Comparison of ENCODE assay signal across 8 cellular contexts in genomic region chr1:2555634-2556276, GRCh38. TPM values are rescaled to one million over a fixed set of nuclear protein-coding genes. Genes with fewer than 3 reads are reported as not detected.
DNase-seq lines count a peak whose midpoint lies in the region; ATAC-seq and TF ChIP-seq lines count a peak whose summit lies in the region.

No MANE protein-coding gene starts in this region.

- H3K27me3 ChIP-seq in A673 (replicated peaks; ENCODE audit: insufficient read depth, low read depth, low read length, poor library complexity) (no peaks in the 10 kb centered on the region), HL-60 (ENCODE audit: insufficient read depth, poor library complexity, severe bottlenecking) (no peaks in the 10 kb centered on the region)

- intact Hi-C loops in A673 (cut with micrococcal nuclease; ENCODE audit: unreplicated experiment), result loop anchor here (10.0 kb wide), 1 partner anchor 869 kb away; no protein-coding TSS in a partner anchor

- POLR2A ChIA-PET in A673 (lab: Charles Lee; ENCODE audit: low non-redundant PET) (no interaction called here), WTC11 (lab: Charles Lee) (no interaction called here)

- peak overlapping the region; percentile 72 for H3K27ac ChIP-seq in A673 (ENCODE audit: low read depth, low read length, poor library complexity, severe bottlenecking)
- H3K27ac ChIP-seq in HL-60 (replicated peaks), result peak overlapping the region; percentile 99

- H3K36me3 ChIP-seq in A673 (ENCODE audit: insufficient read depth, low read length, poor library complexity, severe bottlenecking), result no peaks in the 10 kb centered on the region

- no peaks in the 10 kb centered on the region for H3K27me3 Mint-ChIP-seq in WTC11 (ENCODE audit: low read depth)
- no peaks in the 10 kb centered on the region for H3K27me3 Mint-ChIP-seq in chondrocyte (ENCODE audit: low read depth)

- TF ChIP-seq CTCF in A673 (conservative IDR thresholded peaks at IDR 0.05; ENCODE audit: low read depth, low read length), result no peak
- TF ChIP-seq CTCF in HL-60 (IDR thresholded peaks at IDR 0.05; ENCODE audit: insufficient read depth, low read length), result no peak
- no peak for TF ChIP-seq CTCF in WTC11 (IDR thresholded peaks at IDR 0.05)
- TF ChIP-seq CTCF in chondrocyte (IDR thresholded peaks at IDR 0.05), result no peak

- H3K9me3 Mint-ChIP-seq in WTC11 (no peaks in the 10 kb centered on the region), chondrocyte (ENCODE audit: low read depth) (no peaks in the 10 kb centered on the region)

- no peaks in the 10 kb centered on the region for H3K9me3 ChIP-seq in A673 (ENCODE audit: low read depth, low read length, poor library complexity, severe bottlenecking)

- DNase-seq in A673 (ENCODE audit: low spot score) (no peak), HL-60 (ENCODE audit: low read depth in 1 of 2, low spot score in 1 of 2) (peak; percentile 82 to 92), WTC11 (ENCODE audit: low spot score) (no peak), chondrocyte (ENCODE audit: low spot score) (no peak), mesenteric fat pad (ENCODE audit: low spot score) (peak; percentile 96), NCI-H510A (lab: John Stamatoyannopoulos, UW) (no peak)
- DNase-seq in stimulated activated naive CD4-positive, alpha-beta T cell treated with Interleukin-2 at 50 U/mL for 16 hours (lab: John Stamatoyannopoulos, UW), result peak; percentile 72

- H3K4me1 Mint-ChIP-seq in WTC11, result peaks cover 4% of the 10 kb centered on the region; the same call in 1 of the 2 replicates
- H3K4me1 Mint-ChIP-seq in chondrocyte (ENCODE audit: low read depth), result peaks cover 12% of the 10 kb centered on the region

- H3K4me1 ChIP-seq in A673 (ENCODE audit: insufficient read depth, low read length, poor library complexity, severe bottlenecking), result peaks cover 17% of the 10 kb centered on the region

- H3K4me3 ChIP-seq in A673 (ENCODE audit: low read depth, low read length, poor library complexity, severe bottlenecking), result peak overlapping the region; percentile 45
- peak overlapping the region; percentile 55 for H3K4me3 ChIP-seq in HL-60 (replicated peaks; ENCODE audit: insufficient read depth, low read length)

- CTCF ChIA-PET in A673 (lab: Charles Lee) (no interaction called here), WTC11 (lab: Charles Lee) (interaction anchor here (0.7 to 1.6 kb wide), 6 partner anchors 8 to 231 kb away, joined by 3 to 8 read pairs (median 4); no protein-coding TSS in a partner anchor)

- H3K27ac Mint-ChIP-seq in WTC11 (no peak overlapping the region), chondrocyte (ENCODE audit: unreplicated experiment) (no peak overlapping the region)

- no peak overlapping the region for H3K4me3 Mint-ChIP-seq in WTC11
- H3K4me3 Mint-ChIP-seq in chondrocyte (ENCODE audit: unreplicated experiment), result peak overlapping the region; percentile 65

- ATAC-seq in GM18909 (IDR thresholded peaks at IDR 0.05; ENCODE audit: poor library complexity, unreplicated experiment), result peak; percentile 38
- ATAC-seq in WTC11, result no peak

- H3K36me3 Mint-ChIP-seq in WTC11, result no peaks in the 10 kb centered on the region
- H3K36me3 Mint-ChIP-seq in chondrocyte (ENCODE audit: low read depth), result no peaks in the 10 kb centered on the region

- no TSS peak for BruUV-seq in A673 (replicated peaks; lab: Mats Ljungman, UMichigan)

TF ChIP-seq in WTC11, 78 proteins besides CTCF, POLR2A, EP300 and RAD21:
- peak; percentile 25; the same call in 1 of the 2 replicates for TF ChIP-seq GABPB1 (CRISPR knock-in tag; IDR thresholded peaks at IDR 0.05)
- TF ChIP-seq, protein P1, sequence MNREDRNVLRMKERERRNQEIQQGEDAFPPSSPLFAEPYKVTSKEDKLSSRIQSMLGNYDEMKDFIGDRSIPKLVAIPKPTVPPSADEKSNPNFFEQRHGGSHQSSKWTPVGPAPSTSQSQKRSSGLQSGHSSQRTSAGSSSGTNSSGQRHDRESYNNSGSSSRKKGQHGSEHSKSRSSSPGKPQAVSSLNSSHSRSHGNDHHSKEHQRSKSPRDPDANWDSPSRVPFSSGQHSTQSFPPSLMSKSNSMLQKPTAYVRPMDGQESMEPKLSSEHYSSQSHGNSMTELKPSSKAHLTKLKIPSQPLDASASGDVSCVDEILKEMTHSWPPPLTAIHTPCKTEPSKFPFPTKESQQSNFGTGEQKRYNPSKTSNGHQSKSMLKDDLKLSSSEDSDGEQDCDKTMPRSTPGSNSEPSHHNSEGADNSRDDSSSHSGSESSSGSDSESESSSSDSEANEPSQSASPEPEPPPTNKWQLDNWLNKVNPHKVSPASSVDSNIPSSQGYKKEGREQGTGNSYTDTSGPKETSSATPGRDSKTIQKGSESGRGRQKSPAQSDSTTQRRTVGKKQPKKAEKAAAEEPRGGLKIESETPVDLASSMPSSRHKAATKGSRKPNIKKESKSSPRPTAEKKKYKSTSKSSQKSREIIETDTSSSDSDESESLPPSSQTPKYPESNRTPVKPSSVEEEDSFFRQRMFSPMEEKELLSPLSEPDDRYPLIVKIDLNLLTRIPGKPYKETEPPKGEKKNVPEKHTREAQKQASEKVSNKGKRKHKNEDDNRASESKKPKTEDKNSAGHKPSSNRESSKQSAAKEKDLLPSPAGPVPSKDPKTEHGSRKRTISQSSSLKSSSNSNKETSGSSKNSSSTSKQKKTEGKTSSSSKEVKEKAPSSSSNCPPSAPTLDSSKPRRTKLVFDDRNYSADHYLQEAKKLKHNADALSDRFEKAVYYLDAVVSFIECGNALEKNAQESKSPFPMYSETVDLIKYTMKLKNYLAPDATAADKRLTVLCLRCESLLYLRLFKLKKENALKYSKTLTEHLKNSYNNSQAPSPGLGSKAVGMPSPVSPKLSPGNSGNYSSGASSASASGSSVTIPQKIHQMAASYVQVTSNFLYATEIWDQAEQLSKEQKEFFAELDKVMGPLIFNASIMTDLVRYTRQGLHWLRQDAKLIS (CRISPR knock-in tag; IDR thresholded peaks at IDR 0.05; ENCODE audit: borderline replicate concordance), result no peak

RNA-seq across cellular contexts. Expression of gene TNFRSF14, which starts 0.4 kb away (rescaled TPM):
- total RNA-seq in A673 (2021), result 4.6 and 7.6 TPM in 2 replicates
- total RNA-seq in WTC11 (2021), result 0.73 to 1.1 TPM (median 0.87 TPM) in 3 replicates
- 0.95 to 2.5 TPM (median 1.1 TPM) in 3 replicates for total RNA-seq in chondrocyte
- total RNA-seq in mesenteric fat pad, result 53.7 TPM

RNA-seq across cellular contexts. Expression of gene HES5, which starts 25.7 kb away (rescaled TPM):
- total RNA-seq in A673 (2021) (not detected in 2 replicates), WTC11 (2021) (0.21 to 0.23 TPM in 2 of 3 replicates, not detected in the other), chondrocyte (not detected in 3 replicates), mesenteric fat pad (0.58 TPM)

RNA-seq across cellular contexts. Expression of gene PANK4, which starts 29.4 kb away (rescaled TPM):
- total RNA-seq in A673 (2021), result 45.6 and 53.6 TPM in 2 replicates
- total RNA-seq in WTC11 (2021), result 35.2 to 52.5 TPM (median 36.7 TPM) in 3 replicates
- 19.6 to 32.6 TPM (median 20.5 TPM) in 3 replicates for total RNA-seq in chondrocyte
- 23.0 TPM for total RNA-seq in mesenteric fat pad

RNA-seq across cellular contexts. Expression of gene PRXL2B, which starts 30.8 kb away (rescaled TPM):
- total RNA-seq in A673 (2021) (34.8 and 41.0 TPM in 2 replicates), WTC11 (2021) (47.8 to 51.1 TPM (median 50.3 TPM) in 3 replicates), chondrocyte (20.4 to 25.6 TPM (median 22.4 TPM) in 3 replicates), mesenteric fat pad (12.4 TPM)

Comparison
In these comparisons a context has a peak if more than half of its experiments do, and no peak if none do; other contexts are left out.
1. DNase-seq: peak in HL-60 (2 of 2), mesenteric fat pad (single experiment) and stimulated activated naive CD4-positive, alpha-beta T cell treated with Interleukin-2 at 50 U/mL for 16 hours (single experiment); none in A673 (single experiment), WTC11 (single experiment), chondrocyte (single experiment) and NCI-H510A (single experiment).